Comparison of ENCODE assay signal across 1 cellular context in the genomic region with DNA sequence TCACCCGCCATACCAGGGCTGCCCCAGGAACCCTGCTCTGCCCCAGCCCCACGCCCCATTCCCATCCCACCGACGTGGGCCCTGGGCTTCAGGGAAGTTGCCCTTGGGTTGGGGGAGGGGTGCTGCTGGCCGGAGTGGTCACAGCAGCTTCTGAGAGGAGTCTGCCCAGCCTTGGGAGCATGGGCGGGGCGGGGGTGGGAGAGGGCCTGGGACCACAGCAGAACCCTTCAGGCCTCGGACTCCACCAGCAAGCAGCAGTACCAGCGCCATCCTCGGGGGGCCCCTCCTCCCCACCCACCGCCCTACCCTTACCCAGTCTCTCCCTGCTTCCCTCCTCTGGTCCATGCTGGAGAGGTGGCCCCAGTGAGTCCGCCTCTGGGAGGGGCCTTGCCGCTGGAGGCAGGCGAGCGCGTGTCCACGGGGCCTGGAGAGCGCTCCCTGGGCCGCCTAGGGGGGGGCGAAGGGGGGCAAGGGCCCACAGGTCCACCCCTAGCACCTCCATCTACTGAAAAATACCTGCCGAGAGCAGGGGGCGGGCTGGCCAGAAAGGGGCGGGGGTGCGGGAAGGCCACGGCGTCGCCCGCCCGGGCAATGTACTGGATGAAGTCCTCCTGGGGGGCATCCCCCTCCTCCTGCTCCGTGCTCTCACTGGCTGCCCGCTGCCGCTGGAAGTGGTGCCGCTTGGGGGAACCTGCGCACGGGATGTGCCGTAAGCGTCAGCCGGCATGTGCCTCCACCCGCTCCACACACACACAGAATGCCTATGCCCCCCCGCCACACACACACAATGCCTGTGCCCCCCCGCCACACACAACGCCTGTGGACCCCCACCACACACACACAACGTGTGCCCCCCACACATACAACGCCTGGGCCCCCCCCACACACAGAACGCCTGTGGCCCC.
TF ChIP-seq lines count a peak whose summit lies in the region.

No MANE protein-coding gene starts in this region.

TF ChIP-seq in H1, 55 proteins besides CTCF, POLR2A, EP300 and RAD21:
- TF ChIP-seq NANOG (IDR thresholded peaks at IDR 0.05; ENCODE audit: insufficient read depth, low read depth, low read length, poor library complexity, severe bottlenecking), result no peak
- 0 out of 2 replicates have a peak, but pooled peaks have one; percentile 46 for TF ChIP-seq GABPA (IDR thresholded peaks at IDR 0.05; ENCODE audit: borderline replicate concordance, insufficient read depth, low read length)
- TF ChIP-seq TAF7 (optimal IDR thresholded peaks at IDR 0.05; ENCODE audit: borderline replicate concordance, low read depth, low read length), result no peak
